ENCODE assay signal across 8 cellular contexts in genomic region chr2:95121495-95122196, GRCh38. TPM values are rescaled to one million over a fixed set of nuclear protein-coding genes. Genes with fewer than 3 reads are reported as not detected.
DNase-seq lines count a peak whose midpoint lies in the region; ATAC-seq and TF ChIP-seq lines count a peak whose summit lies in the region.

MRPS5 (minus strand) TSS chr2:95121808; CDS start chr2:95121791, 17 bp downstream.

- peak within 1 kb of the TSS; percentile 87 for H2BK5ac ChIP-seq in H9 (ENCODE audit: insufficient read length, low read length)

- POLR2A ChIA-PET in SK-N-SH (lab: Yijun Ruan, JAX), result interaction anchor here (1.6 to 2.7 kb wide), 2 partner anchors 37 to 44 kb away, joined by 8 to 23 read pairs; partner anchors contain the start of genes ZNF2 and ZNF514

- TF ChIP-seq CTCF in H9 (conservative IDR thresholded peaks at IDR 0.05), result peak; percentile 24; the same call in 2 of the 3 replicates
- TF ChIP-seq CTCF in SK-N-SH (IDR thresholded peaks at IDR 0.05), result peak; percentile 21; the same call in 1 of the 2 replicates
- peak; percentile 46 for TF ChIP-seq CTCF in osteocyte (IDR thresholded peaks at IDR 0.05)
- TF ChIP-seq CTCF in thoracic aorta (IDR thresholded peaks at IDR 0.05), result no peak

- WGBS in H9 (ENCODE audit: extremely low coverage, insufficient read length, low lambda C conversion rate), result no CpG with 5 or more reads among the region's 76 CpGs
- WGBS in SK-N-SH (ENCODE audit: low lambda C conversion rate), result 2% methylated on average over 27 of the region's 76 CpGs

- no peak within 1 kb of the TSS for H2BK20ac ChIP-seq in H9 (ENCODE audit: low read depth, low read length, poor library complexity, severe bottlenecking)

- H3K27ac Mint-ChIP-seq in H9 (peak within 1 kb of the TSS in 2 of 3 experiments; percentile 95 to 96; a peak in 5 of 7 replicates), osteocyte (ENCODE audit: unreplicated experiment) (peak within 1 kb of the TSS; percentile 93)

- H3K79me2 ChIP-seq in H9 (ENCODE audit: insufficient read depth, low read length), result peaks cover 13% of the 10 kb centered on the region; the same call in 1 of the 2 replicates
- peaks cover 36% of the 10 kb centered on the region for H3K79me2 ChIP-seq in SK-N-SH (ENCODE audit: insufficient read depth)

- no peak within 1 kb of the TSS for H2AK5ac ChIP-seq in H9 (ENCODE audit: insufficient read length, low read length)

- H3K9me3 ChIP-seq in H9 (ENCODE audit: control insufficient read depth, low read depth, low read length), result no peaks in the 10 kb centered on the region
- H3K9me3 ChIP-seq in MG63, result no peaks in the 10 kb centered on the region
- H3K9me3 ChIP-seq in SK-N-SH, result no peaks in the 10 kb centered on the region
- no peaks in the 10 kb centered on the region for H3K9me3 ChIP-seq in thoracic aorta

- H3K36me3 ChIP-seq in MG63 (peaks cover 16% of the 10 kb centered on the region), SK-N-SH (replicated peaks in 1 of 2; ENCODE audit: control insufficient read depth in 1 of 2, insufficient read depth in 2 of 2, low read length in 1 of 2) (peaks cover 3 to 8% of the 10 kb centered on the region in 2 experiments), thoracic aorta (no peaks in the 10 kb centered on the region)

- peaks cover 10% of the 10 kb centered on the region for H3K27me3 Mint-ChIP-seq in H9 (ENCODE audit: low read depth)
- no peaks in the 10 kb centered on the region for H3K27me3 Mint-ChIP-seq in osteocyte (ENCODE audit: unreplicated experiment)

- peak; percentile 95 for ATAC-seq in thoracic aorta (ENCODE audit: insufficient number of reproducible peaks, low FRiP score, low read depth)

- peaks cover 2 to 5% of the 10 kb centered on the region in 2 experiments; a peak in 3 of 5 replicates for H3K9me3 Mint-ChIP-seq in H9
- no peaks in the 10 kb centered on the region for H3K9me3 Mint-ChIP-seq in osteocyte (ENCODE audit: unreplicated experiment)

- H4K91ac ChIP-seq in H9 (ENCODE audit: insufficient read length, low read depth, low read length), result no peak within 1 kb of the TSS

- peak within 1 kb of the TSS; percentile 92 for H3K9ac ChIP-seq in H9 (ENCODE audit: extremely low read depth, insufficient read length, low read length)
- peak within 1 kb of the TSS; percentile 97 for H3K9ac ChIP-seq in SK-N-SH

- no peak for TF ChIP-seq RAD21 in SK-N-SH (IDR thresholded peaks at IDR 0.05; ENCODE audit: low read length)

- no peak within 1 kb of the TSS for H2BK120ac ChIP-seq in H9 (ENCODE audit: low read depth, low read length, poor library complexity, severe bottlenecking)

- no peak within 1 kb of the TSS for H3K56ac ChIP-seq in H9 (ENCODE audit: insufficient read length, low read depth, low read length)

- peak within 1 kb of the TSS; percentile 99 for H2BK12ac ChIP-seq in H9 (ENCODE audit: insufficient read length, low read depth, low read length)

- H3K79me1 ChIP-seq in H9 (ENCODE audit: insufficient read depth, low read depth, low read length, poor library complexity, severe bottlenecking), result peaks cover 3% of the 10 kb centered on the region

- H3K14ac ChIP-seq in H9 (ENCODE audit: insufficient read depth, low read length), result peak within 1 kb of the TSS; percentile 99

- TF ChIP-seq EP300 in SK-N-SH (IDR thresholded peaks at IDR 0.05; ENCODE audit: borderline replicate concordance in 1 of 2, low read depth in 1 of 2, low read length in 1 of 2), result 0 out of 4 replicates have a peak, but pooled peaks of 1 of the 2 experiments have one; percentile 26

- H3K4me3 ChIP-seq in MG63, result peak within 1 kb of the TSS; percentile 98
- H3K4me3 ChIP-seq in SK-N-SH (ENCODE audit: low read depth in 2 of 2, low read length in 1 of 2), result peak within 1 kb of the TSS; percentile 77 to 96
- peak within 1 kb of the TSS; percentile 83 for H3K4me3 ChIP-seq in thoracic aorta

- H3K4me1 ChIP-seq in H9 (ENCODE audit: insufficient read depth, low read length) (no peaks in the 10 kb centered on the region; the same call in 1 of the 2 replicates), SK-N-SH (ENCODE audit: control insufficient read depth in 1 of 2, insufficient read depth in 2 of 2, low read depth in 1 of 2, low read length in 1 of 2) (peaks cover 0 to 3% of the 10 kb centered on the region in 2 experiments; a peak in 1 of 4 replicates), thoracic aorta (ENCODE audit: control insufficient read depth in 1 of 2, low read depth in 2 of 2) (peaks cover 3 to 28% of the 10 kb centered on the region in 2 donors)

- H3T11ph ChIP-seq in H9 (ENCODE audit: low read length), result no peak within 1 kb of the TSS

- no peaks in the 10 kb centered on the region; the same call in 1 of the 2 replicates for H3K27me3 ChIP-seq in H9 (ENCODE audit: insufficient read depth, low read length)
- no peaks in the 10 kb centered on the region for H3K27me3 ChIP-seq in MG63
- no peaks in the 10 kb centered on the region for H3K27me3 ChIP-seq in SK-N-SH (ENCODE audit: insufficient read depth)
- H3K27me3 ChIP-seq in thoracic aorta (replicated peaks; ENCODE audit: insufficient read depth), result no peaks in the 10 kb centered on the region

- H3K4me3 Mint-ChIP-seq in H9 (peak within 1 kb of the TSS; percentile 97 to 98), osteocyte (ENCODE audit: unreplicated experiment) (peak within 1 kb of the TSS; percentile 95)

- peak within 1 kb of the TSS; percentile 99 for H3K18ac ChIP-seq in H9 (ENCODE audit: insufficient read length, low read depth, low read length)

- no peak within 1 kb of the TSS for H3K4ac ChIP-seq in H9 (ENCODE audit: low read depth, low read length)

- H3K4me2 ChIP-seq in H9 (ENCODE audit: insufficient read depth, insufficient read length, low read length) (peak within 1 kb of the TSS; percentile 47), SK-N-SH (peak within 1 kb of the TSS; percentile 91)

- no peaks in the 10 kb centered on the region for H3K23me2 ChIP-seq in H9 (ENCODE audit: insufficient read length, low read depth, low read length, poor library complexity, severe bottlenecking)

- no peaks in the 10 kb centered on the region for H4K20me1 ChIP-seq in H9 (ENCODE audit: control insufficient read depth, insufficient read depth, insufficient read length)
- H4K20me1 ChIP-seq in SK-N-SH (ENCODE audit: insufficient read depth), result no peaks in the 10 kb centered on the region

- no peaks in the 10 kb centered on the region for H3K9me2 ChIP-seq in SK-N-SH

- DNase-seq in GM04503 (ENCODE audit: low read depth) (peak; percentile 12), H9 (peak; percentile 80), MG63 (peak; percentile 82), SK-N-SH (peak; percentile 96), glomerular endothelial cell (ENCODE audit: extremely low read depth, low read depth, low spot score) (no peak), osteocyte (ENCODE audit: extremely low spot score, unreplicated experiment) (peak; percentile 93), thoracic aorta (ENCODE audit: low spot score) (peak; percentile 41)
- peak; percentile 94 for DNase-seq in activated naive CD4-positive, alpha-beta T cell treated with anti-CD3 and anti-CD28 coated beads, Interleukin-2, amount 50 U/mL, for 16 hours

- CTCF ChIA-PET in SK-N-SH (lab: Yijun Ruan, JAX), result interaction anchor here (1.0 to 3.1 kb wide), 6 partner anchors 43 to 99 kb away, joined by 3 to 14 read pairs (median 4); partner anchors contain the start of gene ZNF2

- H3K27ac ChIP-seq in H9 (ENCODE audit: insufficient read length, low read depth, low read length), result no peak within 1 kb of the TSS
- H3K27ac ChIP-seq in SK-N-SH (ENCODE audit: low read depth in 2 of 2, low read length in 1 of 2), result peak within 1 kb of the TSS; percentile 77 to 94
- H3K27ac ChIP-seq in thoracic aorta, result peak within 1 kb of the TSS; percentile 84 to 89

- peaks cover 27% of the 10 kb centered on the region in 2 experiments for H3K4me1 Mint-ChIP-seq in H9
- peaks cover 32% of the 10 kb centered on the region for H3K4me1 Mint-ChIP-seq in osteocyte (ENCODE audit: unreplicated experiment)

- peak within 1 kb of the TSS; percentile 77 for H4K8ac ChIP-seq in H9 (replicated peaks; ENCODE audit: insufficient read length, low read depth, low read length)

- H3K23ac ChIP-seq in H9 (ENCODE audit: insufficient read length, low read depth, low read length), result no peak within 1 kb of the TSS

- H3K36me3 Mint-ChIP-seq in H9 (ENCODE audit: insufficient read depth in 1 of 3, low read depth in 3 of 3) (peaks cover 6 to 18% (median 17%) of the 10 kb centered on the region in 3 experiments), osteocyte (ENCODE audit: unreplicated experiment) (peaks cover 8% of the 10 kb centered on the region)

- peak within 1 kb of the TSS; percentile 82 for H4K5ac ChIP-seq in H9 (ENCODE audit: insufficient read length, low read depth, low read length)

- no peaks in the 10 kb centered on the region for H3F3A ChIP-seq in SK-N-SH (replicated peaks; ENCODE audit: insufficient read depth)

- peak within 1 kb of the TSS; percentile 100; the same call in 1 of the 2 replicates for H2BK15ac ChIP-seq in H9 (ENCODE audit: low read depth, low read length)

- H2AFZ ChIP-seq in H9 (ENCODE audit: low read length) (peak within 1 kb of the TSS; percentile 23), SK-N-SH (ENCODE audit: low read depth) (peak within 1 kb of the TSS; percentile 93)

TF ChIP-seq in SK-N-SH, 30 proteins besides CTCF, POLR2A, EP300 and RAD21 (continues in another document):
- peak; percentile 47; the same call in 1 of the 2 replicates for TF ChIP-seq SIN3A (IDR thresholded peaks at IDR 0.05; ENCODE audit: borderline replicate concordance, low read depth, low read length)
- peak; percentile 51 for TF ChIP-seq MAX (IDR thresholded peaks at IDR 0.05; ENCODE audit: low read depth)
- no peak for TF ChIP-seq IRF3 (IDR thresholded peaks at IDR 0.05; ENCODE audit: low read depth, low read length)
- no peak for TF ChIP-seq GABPA (IDR thresholded peaks at IDR 0.05; ENCODE audit: low read depth)
- no peak for TF ChIP-seq RFX5 (IDR thresholded peaks at IDR 0.05; ENCODE audit: low read length)

RNA-seq across cellular contexts. Expression of gene MRPS5, which starts in this region (rescaled TPM):
- 50.9 and 51.4 TPM in 2 replicates for total RNA-seq in H9 (2021)
- 66.2 and 71.0 TPM in 2 replicates for total RNA-seq in MG63 (2014; rRNA removed; shearing (Covaris generic); ENCODE audit: low replicate concordance)
- polyA plus RNA-seq in SK-N-SH (2012; rRNA removed), result 32.8 and 40.4 TPM in 2 replicates
- polyA plus RNA-seq in SK-N-SH (2012; cell fraction: cytosol; rRNA removed), result 32.3 and 33.4 TPM in 2 replicates
- 73.1 and 78.0 TPM in 2 replicates for polyA plus RNA-seq in SK-N-SH (2012; cell fraction: nucleus; rRNA removed)
- total RNA-seq in glomerular endothelial cell, result 50.8 and 50.9 TPM in 2 replicates
- 43.3 and 44.8 TPM in 2 replicates for total RNA-seq in osteocyte
- total RNA-seq in thoracic aorta, result 10 to 100 TPM; 35.3 to 44.8 TPM
